In the genomic region with DNA sequence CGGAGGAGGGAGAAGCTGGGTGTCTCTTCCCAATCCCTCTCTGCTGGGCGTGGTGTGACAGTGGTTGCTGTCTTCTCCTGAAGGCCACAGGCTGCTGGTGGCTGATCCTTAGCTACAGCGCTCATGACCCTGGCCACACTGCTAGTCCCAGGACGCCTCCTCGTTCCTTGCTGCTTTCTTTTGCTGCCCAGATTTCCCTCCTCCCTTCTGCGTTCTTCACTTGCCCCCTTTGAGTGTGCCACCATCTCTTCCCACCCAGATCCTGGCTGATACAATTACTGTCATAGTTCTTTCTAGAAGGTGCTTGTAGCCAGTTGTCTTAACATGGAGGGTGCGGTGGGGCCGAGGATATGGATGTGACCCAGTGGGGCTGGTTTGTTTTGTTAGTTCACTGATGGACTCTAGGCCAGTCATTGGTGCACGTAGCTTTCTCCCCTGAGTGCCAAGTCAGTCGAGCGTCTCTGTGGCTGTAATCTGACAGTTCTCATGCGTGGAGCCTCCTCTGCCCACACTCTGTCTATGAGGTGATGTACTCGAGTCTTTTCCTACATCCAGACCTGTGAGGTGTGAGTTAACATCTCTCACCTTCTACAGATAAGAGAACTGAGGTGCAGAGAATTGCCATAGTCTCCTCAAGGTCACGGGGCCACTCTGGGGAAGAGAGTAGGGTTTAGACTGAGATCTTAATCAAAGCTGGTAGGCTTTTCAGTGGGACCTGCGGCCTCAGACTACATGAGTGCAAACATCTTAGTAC, we compare ENCODE assay signal across 1 cellular context.
TF ChIP-seq lines count a peak whose summit lies in the region.

No MANE protein-coding gene starts in this region.

TF ChIP-seq in H1, 55 proteins besides CTCF, POLR2A, EP300 and RAD21:
- TF ChIP-seq JUND (IDR thresholded peaks at IDR 0.05; ENCODE audit: low read length) (no peak), JUN (IDR thresholded peaks at IDR 0.05; ENCODE audit: low read depth, low read length) (no peak), TBP (IDR thresholded peaks at IDR 0.05; ENCODE audit: low read depth, low read length) (no peak)
- TF ChIP-seq, protein P1, sequence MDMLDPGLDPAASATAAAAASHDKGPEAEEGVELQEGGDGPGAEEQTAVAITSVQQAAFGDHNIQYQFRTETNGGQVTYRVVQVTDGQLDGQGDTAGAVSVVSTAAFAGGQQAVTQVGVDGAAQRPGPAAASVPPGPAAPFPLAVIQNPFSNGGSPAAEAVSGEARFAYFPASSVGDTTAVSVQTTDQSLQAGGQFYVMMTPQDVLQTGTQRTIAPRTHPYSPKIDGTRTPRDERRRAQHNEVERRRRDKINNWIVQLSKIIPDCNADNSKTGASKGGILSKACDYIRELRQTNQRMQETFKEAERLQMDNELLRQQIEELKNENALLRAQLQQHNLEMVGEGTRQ (IDR thresholded peaks at IDR 0.05; ENCODE audit: low read length), result no peak
- TF ChIP-seq, protein P2, sequence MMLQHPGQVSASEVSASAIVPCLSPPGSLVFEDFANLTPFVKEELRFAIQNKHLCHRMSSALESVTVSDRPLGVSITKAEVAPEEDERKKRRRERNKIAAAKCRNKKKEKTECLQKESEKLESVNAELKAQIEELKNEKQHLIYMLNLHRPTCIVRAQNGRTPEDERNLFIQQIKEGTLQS (IDR thresholded peaks at IDR 0.05; ENCODE audit: insufficient read depth, low read depth, low read length), result no peak
